ENCODE assay signal across 8 cellular contexts in the genomic region with DNA sequence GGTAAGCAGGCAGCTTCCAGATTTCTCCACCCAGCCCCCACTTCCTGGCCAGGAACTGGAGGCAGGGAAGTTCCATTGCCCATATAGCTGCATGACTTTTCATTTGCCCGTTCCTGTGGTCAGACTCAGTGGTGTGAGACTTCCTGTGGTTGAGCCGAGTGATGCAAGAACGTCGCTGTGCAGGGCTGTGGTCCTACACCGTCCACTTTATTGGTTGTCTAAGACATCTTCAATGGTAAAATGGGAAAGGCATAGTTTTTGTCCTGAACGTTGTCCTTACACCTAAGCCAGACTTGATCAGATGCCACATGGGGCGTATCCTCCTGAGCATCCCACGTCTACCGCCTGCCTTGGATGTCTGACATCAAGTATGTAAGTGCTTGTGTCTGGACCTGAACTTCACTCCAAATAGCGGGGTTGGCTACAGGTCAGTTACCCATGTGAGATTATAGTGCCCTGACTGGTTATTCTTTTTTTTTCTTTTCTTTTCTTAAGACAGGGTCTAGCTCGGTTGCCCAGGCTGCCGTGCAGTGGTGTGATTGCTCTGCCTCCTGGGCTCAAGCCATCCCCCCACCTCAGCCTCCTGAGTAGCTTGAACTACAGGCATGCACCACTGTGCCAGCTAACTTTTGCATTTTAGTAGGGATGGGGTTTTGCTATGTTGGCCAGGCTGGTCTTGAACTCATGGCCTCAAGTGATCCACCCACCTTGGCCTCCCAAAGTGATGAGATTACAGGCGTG. TPM values are rescaled to one million over a fixed set of nuclear protein-coding genes. Genes with fewer than 3 reads are reported as not detected.
DNase-seq lines count a peak whose midpoint lies in the region; ATAC-seq, FAIRE-seq and TF ChIP-seq lines count a peak whose summit lies in the region.

No MANE protein-coding gene starts in this region.

- H3K27ac ChIP-seq in RWPE2 (ENCODE audit: poor library complexity, severe bottlenecking) (peak overlapping the region; percentile 47), fibroblast of lung (ENCODE audit: insufficient read depth, low read length) (peak overlapping the region; percentile 4)

- DNase-seq in stimulated activated CD4-positive, alpha-beta T cell treated with anti-CD3 and anti-CD28 coated beads, Interleukin-1b, Interleukin-23, amount 100 ng/mL, for 48 hours, result peak; percentile 44
- no peak for DNase-seq in stimulated activated CD4-positive, alpha-beta T cell treated with anti-CD3 and anti-CD28 coated beads, Interleukin-12 subunit alpha, Interleukin-12 subunit beta, amount 100 ng/mL, for 4 hours
- DNase-seq in RWPE2 (ENCODE audit: low spot score), result peak; percentile 74
- DNase-seq in fibroblast of lung (ENCODE audit: low read depth in 2 of 2), result peak; percentile 89 to 98
- DNase-seq in urothelium cell line (ENCODE audit: low spot score), result peak; percentile 91
- DNase-seq in NCI-H345 treated with DMSO at 0.1 percent for 48 hours (lab: John Stamatoyannopoulos, UW; ENCODE audit: unreplicated experiment), result no peak

- H3K79me2 ChIP-seq in fibroblast of lung (ENCODE audit: control insufficient read depth, insufficient read depth, low read length), result no peaks in the 10 kb centered on the region

- H3K9ac ChIP-seq in fibroblast of lung (ENCODE audit: insufficient read depth, low read length), result no peak overlapping the region

- H2AFZ ChIP-seq in fibroblast of lung (ENCODE audit: low read length), result no peak overlapping the region

- H4K20me1 ChIP-seq in fibroblast of lung (ENCODE audit: control insufficient read depth, extremely low read depth, insufficient read depth, low read length), result no peaks in the 10 kb centered on the region

- ATAC-seq in HG02884 (IDR thresholded peaks at IDR 0.05; ENCODE audit: unreplicated experiment) (peak; percentile 59), RWPE2 (ENCODE audit: low read depth) (peak; percentile 31), GM21360 (IDR thresholded peaks at IDR 0.05; ENCODE audit: unreplicated experiment) (no peak)

- TF ChIP-seq CTCF in RWPE2 (IDR thresholded peaks at IDR 0.05; ENCODE audit: poor library complexity, severe bottlenecking) (no peak), fibroblast of lung (conservative IDR thresholded peaks at IDR 0.05 in 1 of 2, IDR thresholded peaks at IDR 0.05 in 1 of 2; ENCODE audit: low read depth in 1 of 2, low read length in 2 of 2) (no peak)

- H3K27me3 ChIP-seq in RWPE2 (ENCODE audit: insufficient read depth, poor library complexity, severe bottlenecking) (no peaks in the 10 kb centered on the region), fibroblast of lung (ENCODE audit: control insufficient read depth, insufficient read depth, low read length) (no peaks in the 10 kb centered on the region)

- peak; percentile 86 for FAIRE-seq in urothelium cell line (lab: Jason Lieb, UNC)

- H3K4me1 ChIP-seq in RWPE2 (ENCODE audit: insufficient read depth, poor library complexity, severe bottlenecking) (peaks cover 20% of the 10 kb centered on the region), fibroblast of lung (ENCODE audit: control insufficient read depth, extremely low read depth, insufficient read depth, low read length) (peaks cover 13% of the 10 kb centered on the region)

- H3K36me3 ChIP-seq in RWPE2 (ENCODE audit: low read depth) (no peaks in the 10 kb centered on the region), fibroblast of lung (ENCODE audit: control insufficient read depth, insufficient read depth, low read length) (no peaks in the 10 kb centered on the region)

- peak overlapping the region; percentile 3 for H3K4me2 ChIP-seq in fibroblast of lung (ENCODE audit: extremely low read depth, insufficient read depth, low read length)

- H3K4me3 ChIP-seq in RWPE2 (ENCODE audit: severe bottlenecking) (no peak overlapping the region), fibroblast of lung (replicated peaks in 1 of 4; ENCODE audit: control extremely low read depth in 1 of 4, insufficient read depth in 1 of 4, low read depth in 3 of 4, low read length in 4 of 4) (no peak overlapping the region)

- H3K9me3 ChIP-seq in RWPE2 (ENCODE audit: severe bottlenecking) (no peaks in the 10 kb centered on the region), fibroblast of lung (ENCODE audit: control insufficient read depth, insufficient read depth, low read depth, low read length) (no peaks in the 10 kb centered on the region)

RNA-seq across cellular contexts. Expression of a gene that starts 25.9 kb away (rescaled TPM):
- total RNA-seq in fibroblast of lung, result not detected in 2 replicates
- polyA plus RNA-seq in fibroblast of lung, result not detected in 2 replicates
- polyA plus RNA-seq in fibroblast of lung (2012), result not detected in 2 replicates
- polyA minus RNA-seq in fibroblast of lung (ENCODE audit: low replicate concordance), result not detected in 2 replicates

Comparison
In these comparisons a context has a peak if more than half of its experiments do, and no peak if none do; other contexts are left out.
1. DNase-seq: peak in stimulated activated CD4-positive, alpha-beta T cell treated with anti-CD3 and anti-CD28 coated beads, Interleukin-1b, Interleukin-23, amount 100 ng/mL, for 48 hours (single experiment), RWPE2 (single experiment), fibroblast of lung (2 of 2) and urothelium cell line (single experiment); none in stimulated activated CD4-positive, alpha-beta T cell treated with anti-CD3 and anti-CD28 coated beads, Interleukin-12 subunit alpha, Interleukin-12 subunit beta, amount 100 ng/mL, for 4 hours (single experiment) and NCI-H345 treated with DMSO at 0.1 percent for 48 hours (single experiment).